20 cellular contexts compared by ENCODE assay signal in genomic region chr7:66869660-66870450, GRCh38. TPM values are rescaled to one million over a fixed set of nuclear protein-coding genes. Genes with fewer than 3 reads are reported as not detected.
DNase-seq lines count a peak whose midpoint lies in the region; ATAC-seq and TF ChIP-seq lines count a peak whose summit lies in the region.
"Had no signal": no experiment of that assay in that cellular context is flagged by ENCODE, and none has a peak within 500 bp of the region (broad histone marks: within the 10 kb centered on the region; RNA-seq: fewer than 3 reads in every experiment).

No MANE protein-coding gene starts in this region.

- H3K27me3 Mint-ChIP-seq in activated naive CD8-positive, alpha-beta T cell treated with anti-CD3 and anti-CD28 coated beads, Interleukin-2, amount 50 U/mL, for 24 hours, result no peaks in the 10 kb centered on the region
- peaks cover 2% of the 10 kb centered on the region for H3K27me3 Mint-ChIP-seq in nephron progenitor cell (ENCODE audit: low read depth, poor library complexity)
- H3K27me3 Mint-ChIP-seq: stimulated activated naive B cell treated with anti-CD40 and anti-IgM and Interleukin-4, amounts not matched to agents 10 μg/mL and 1 μg/mL and 100 μg/mL, for 72 hours had no signal

- no peak overlapping the region for H3K27ac ChIP-seq in upper lobe of right lung
- H3K27ac ChIP-seq: adrenal gland, left ventricle myocardium inferior, right lobe of liver, tibial nerve had no signal

- H3K36me3 ChIP-seq in upper lobe of right lung, result no peaks in the 10 kb centered on the region
- H3K36me3 ChIP-seq: adrenal gland, left ventricle myocardium inferior, right lobe of liver had no signal

- peak overlapping the region; percentile 67 for H3K27ac Mint-ChIP-seq in activated naive CD8-positive, alpha-beta T cell treated with anti-CD3 and anti-CD28 coated beads, Interleukin-2, amount 50 U/mL, for 24 hours
- H3K27ac Mint-ChIP-seq in nephron progenitor cell, result no peak overlapping the region
- H3K27ac Mint-ChIP-seq: CD8-positive, alpha-beta T cell; nephron; stimulated activated naive B cell treated with anti-CD40 and anti-IgM and Interleukin-4, amounts not matched to agents 10 μg/mL and 1 μg/mL and 100 μg/mL, for 72 hours had no signal

- no peaks in the 10 kb centered on the region for H3K27me3 ChIP-seq in upper lobe of right lung
- H3K27me3 ChIP-seq: adrenal gland, right lobe of liver, tibial nerve had no signal

- H3K4me1 ChIP-seq in upper lobe of right lung, result no peaks in the 10 kb centered on the region
- H3K4me1 ChIP-seq: adrenal gland, left ventricle myocardium inferior, tibial nerve had no signal

- no peaks in the 10 kb centered on the region for H3K9me3 Mint-ChIP-seq in activated naive CD8-positive, alpha-beta T cell treated with anti-CD3 and anti-CD28 coated beads, Interleukin-2, amount 50 U/mL, for 24 hours
- no peaks in the 10 kb centered on the region for H3K9me3 Mint-ChIP-seq in nephron progenitor cell
- H3K9me3 Mint-ChIP-seq: CD8-positive, alpha-beta T cell; nephron; stimulated activated naive B cell treated with anti-CD40 and anti-IgM and Interleukin-4, amounts not matched to agents 10 μg/mL and 1 μg/mL and 100 μg/mL, for 72 hours had no signal

- H3K4me1 Mint-ChIP-seq in activated naive CD8-positive, alpha-beta T cell treated with anti-CD3 and anti-CD28 coated beads, Interleukin-2, amount 50 U/mL, for 24 hours, result peaks cover 21% of the 10 kb centered on the region
- no peaks in the 10 kb centered on the region for H3K4me1 Mint-ChIP-seq in nephron progenitor cell
- H3K4me1 Mint-ChIP-seq: nephron had no signal

- H3K9me3 ChIP-seq in upper lobe of right lung, result no peaks in the 10 kb centered on the region
- H3K9me3 ChIP-seq: adrenal gland, left ventricle myocardium inferior, right lobe of liver, tibial nerve had no signal

- ATAC-seq in activated naive CD8-positive, alpha-beta T cell treated with anti-CD3 and anti-CD28 coated beads, Interleukin-2, amount 50 U/mL, for 24 hours, result peak; percentile 90
- ATAC-seq in upper lobe of right lung, result peak; percentile 52
- ATAC-seq in HG03039 (IDR thresholded peaks at IDR 0.05; ENCODE audit: unreplicated experiment), result no peak
- ATAC-seq: CD8-positive, alpha-beta T cell; right lobe of liver; stimulated activated naive B cell treated with anti-CD40 and anti-IgM and Interleukin-4, amounts not matched to agents 10 μg/mL and 1 μg/mL and 100 μg/mL, for 72 hours had no signal

- TF ChIP-seq CTCF in upper lobe of right lung (IDR thresholded peaks at IDR 0.05) (no peak), nephron progenitor cell (IDR thresholded peaks at IDR 0.05) (no peak)

- intact Hi-C loops in upper lobe of right lung (cut with DNase I), result no loop called here

- no peak overlapping the region for H3K4me3 Mint-ChIP-seq in activated naive CD8-positive, alpha-beta T cell treated with anti-CD3 and anti-CD28 coated beads, Interleukin-2, amount 50 U/mL, for 24 hours
- H3K4me3 Mint-ChIP-seq in nephron progenitor cell, result no peak overlapping the region
- H3K4me3 Mint-ChIP-seq: CD8-positive, alpha-beta T cell; nephron; stimulated activated naive B cell treated with anti-CD40 and anti-IgM and Interleukin-4, amounts not matched to agents 10 μg/mL and 1 μg/mL and 100 μg/mL, for 72 hours had no signal

- DNase-seq in stimulated activated CD4-positive, alpha-beta T cell treated with anti-CD3 and anti-CD28 coated beads, Interleukin-15, amount 100 ng/mL, for 24 hours, result peak; percentile 19
- DNase-seq in stimulated activated CD4-positive, alpha-beta T cell treated with anti-CD3 and anti-CD28 coated beads, Interleukin-2, amount 100 ng/mL, for 24 hours, result no peak
- DNase-seq in NCI-H526 treated with DMSO at 0.1 percent for 48 hours (lab: John Stamatoyannopoulos, UW), result peak; percentile 14
- DNase-seq in activated naive CD8-positive, alpha-beta T cell treated with anti-CD3 and anti-CD28 coated beads, Interleukin-2, amount 50 U/mL, for 24 hours, result no peak
- no peak for DNase-seq in upper lobe of right lung
- no peak for DNase-seq in nephron progenitor cell
- DNase-seq: activated CD4-positive, alpha-beta T cell treated with anti-CD3 and anti-CD28 coated beads, Interleukin-2, amount 50 U/mL, for 4 hours; adrenal gland; CD8-positive, alpha-beta T cell; dermis blood vessel endothelial cell; GDM1; left ventricle myocardium inferior; MV-4-11; NCI-H2029 treated with DMSO at 0.1 percent for 48 hours; right lobe of liver; stimulated activated naive B cell treated with anti-CD40 and anti-IgM and Interleukin-4, amounts not matched to agents 10 μg/mL and 1 μg/mL and 100 μg/mL, for 72 hours; T-helper 9 cell had no signal

- H3K36me3 Mint-ChIP-seq in activated naive CD8-positive, alpha-beta T cell treated with anti-CD3 and anti-CD28 coated beads, Interleukin-2, amount 50 U/mL, for 24 hours (ENCODE audit: low read depth), result no peaks in the 10 kb centered on the region
- peaks cover 20% of the 10 kb centered on the region for H3K36me3 Mint-ChIP-seq in nephron progenitor cell (ENCODE audit: low read depth)

- H3K4me3 ChIP-seq in upper lobe of right lung, result no peak overlapping the region
- H3K4me3 ChIP-seq: adrenal gland, left ventricle myocardium inferior, right lobe of liver, tibial nerve had no signal

RNA-seq across cellular contexts. Expression of gene TMEM248, which starts 51.2 kb away (rescaled TPM):
- total RNA-seq in upper lobe of right lung, result 114 TPM

Comparison
In these comparisons a context has a peak if more than half of its experiments do, and no peak if none do; other contexts are left out.
1. DNase-seq: peak in stimulated activated CD4-positive, alpha-beta T cell treated with anti-CD3 and anti-CD28 coated beads, Interleukin-15, amount 100 ng/mL, for 24 hours (single experiment) and NCI-H526 treated with DMSO at 0.1 percent for 48 hours (single experiment); none in stimulated activated CD4-positive, alpha-beta T cell treated with anti-CD3 and anti-CD28 coated beads, Interleukin-2, amount 100 ng/mL, for 24 hours (0 of 2), activated naive CD8-positive, alpha-beta T cell treated with anti-CD3 and anti-CD28 coated beads, Interleukin-2, amount 50 U/mL, for 24 hours (single experiment), upper lobe of right lung (single experiment) and nephron progenitor cell (single experiment).